Comparison of ENCODE assay signal across 8 cellular contexts in genomic region chr1:39026051-39026946, GRCh38. TPM values are rescaled to one million over a fixed set of nuclear protein-coding genes. Genes with fewer than 3 reads are reported as not detected.
A peak's percentile ranks its signal among the peaks of the same experiment; 100 is the strongest.
DNase-seq lines count a peak whose midpoint lies in the region; ATAC-seq, FAIRE-seq and TF ChIP-seq lines count a peak whose summit lies in the region.

TSS of gene NDUFS5 (plus strand) at chr1:39026350. CDS start at chr1:39028725, 2,375 bp downstream.

- peak; percentile 68 for ATAC-seq in HG02884 (IDR thresholded peaks at IDR 0.05; ENCODE audit: unreplicated experiment)
- peak; percentile 94 to 97 (median 96) for ATAC-seq in psoas muscle

- intact Hi-C loops in psoas muscle (cut with DNase I) = loop anchor here in 1 of 2 donors (2.0 to 10.0 kb wide), 2 partner anchors 67 to 151 kb away; partner anchors contain the start of gene MYCBP

- peak; percentile 96 for FAIRE-seq in GM12892 (lab: Jason Lieb, UNC)

- peak within 1 kb of the TSS; percentile 77 to 88 for H3K4me3 ChIP-seq in right atrium auricular region
- H3K4me3 ChIP-seq in psoas muscle = peak within 1 kb of the TSS; percentile 94
- peak within 1 kb of the TSS; percentile 63 for H3K4me3 ChIP-seq in urinary bladder (ENCODE audit: low read depth, low read length)

- H3K36me3 ChIP-seq in right atrium auricular region = peaks cover 32% of the 10 kb centered on the region
- H3K36me3 ChIP-seq in psoas muscle (ENCODE audit: insufficient read depth in 1 of 2, low read depth in 1 of 2) = peaks cover 0 to 33% of the 10 kb centered on the region in 2 donors
- H3K36me3 ChIP-seq in urinary bladder (ENCODE audit: insufficient read depth) = peaks cover 8% of the 10 kb centered on the region

- DNase-seq in GM12892 (ENCODE audit: insufficient read length) (peak; percentile 68), NCI-H1694 treated with DMSO at 0.1 percent for 48 hours (lab: John Stamatoyannopoulos, UW) (peak; percentile 76), T-helper 2 cell (peak; percentile 56 to 92 (median 75)), right atrium auricular region (ENCODE audit: low spot score) (peak; percentile 93), psoas muscle (peak; percentile 92 to 96)

- H3K27ac ChIP-seq in angular gyrus (ENCODE audit: low read depth, low read length) (peak within 1 kb of the TSS; percentile 94), right atrium auricular region (peak within 1 kb of the TSS; percentile 93), psoas muscle (peak within 1 kb of the TSS; percentile 97), urinary bladder (ENCODE audit: low read depth) (peak within 1 kb of the TSS; percentile 78)

- peak; percentile 96 for TF ChIP-seq POLR2A in GM12892 (IDR thresholded peaks at IDR 0.05; ENCODE audit: low read depth, low read length)

- 0 to 1% (median 0%) methylated on average over 51 of the region's 51 CpGs for WGBS in psoas muscle, 3 donors
- WGBS in urinary bladder = under 1% methylated on average over 51 of the region's 51 CpGs

- H3K9me3 ChIP-seq in right atrium auricular region = no peaks in the 10 kb centered on the region
- no peaks in the 10 kb centered on the region for H3K9me3 ChIP-seq in psoas muscle

- peaks cover 0 to 23% of the 10 kb centered on the region in 2 donors for H3K4me1 ChIP-seq in right atrium auricular region
- H3K4me1 ChIP-seq in psoas muscle = peaks cover 18% of the 10 kb centered on the region
- peaks cover 3% of the 10 kb centered on the region for H3K4me1 ChIP-seq in urinary bladder (ENCODE audit: insufficient read depth)

- TF ChIP-seq CTCF in right atrium auricular region (IDR thresholded peaks at IDR 0.05) (no peak), psoas muscle (IDR thresholded peaks at IDR 0.05) (no peak)

- H3K27me3 ChIP-seq in right atrium auricular region (no peaks in the 10 kb centered on the region), psoas muscle (ENCODE audit: insufficient read depth in 3 of 3, low read length in 2 of 3) (no peaks in the 10 kb centered on the region)

RNA-seq across cellular contexts. Expression of gene NDUFS5, which starts in this region (rescaled TPM):
- polyA plus RNA-seq in GM12892 (2012; ENCODE audit: missing spikeins) = 505 TPM
- 1,000 to 10,000 TPM; 1,281 to 1,828 TPM for total RNA-seq in right atrium auricular region
- total RNA-seq in psoas muscle = 100 to 1,000 TPM; 276 to 407 (median 350) TPM
- 100 to 1,000 TPM; 629 to 910 (median 836) TPM for polyA plus RNA-seq in psoas muscle
- total RNA-seq in urinary bladder = 368 TPM
- polyA plus RNA-seq in urinary bladder = 552 TPM

Comparison
In these comparisons a context has a peak if more than half of its experiments do, and no peak if none do; other contexts are left out.
1. Peak in every context shown above with its lines: DNase-seq, ATAC-seq, H3K4me3 ChIP-seq and H3K27ac ChIP-seq.